In genomic region chr6:713351-713750, GRCh38 we compare ENCODE assay signal across 23 cellular contexts.
"Had no signal": no experiment of that assay in that cellular context is flagged by ENCODE, and none has a peak within 500 bp of the region (broad histone marks: within the 10 kb centered on the region; RNA-seq: fewer than 3 reads in every experiment).

No MANE protein-coding gene starts in this region.

- ATAC-seq: activated CD4-positive, alpha-beta T cell treated with anti-CD3 and anti-CD28 coated beads for 36 hours; effector memory CD8-positive, alpha-beta T cell; esophagus mucosa; left lobe of liver; lower lobe of right lung; mucosa of descending colon had no signal

- H3K27me3 Mint-ChIP-seq: activated naive CD8-positive, alpha-beta T cell treated with anti-CD3 and anti-CD28 coated beads, Interleukin-2, amount 10 ng/mL, durations not matched to agents 7 days and 5 days; effector memory CD8-positive, alpha-beta T cell had no signal

- H3K27ac Mint-ChIP-seq: activated CD4-positive, alpha-beta memory T cell treated with anti-CD3 and anti-CD28 coated beads for 36 hours; activated CD4-positive, alpha-beta T cell treated with anti-CD3 and anti-CD28 coated beads for 36 hours; activated naive CD4-positive, alpha-beta T cell treated with anti-CD3 and anti-CD28 coated beads for 36 hours; activated naive CD8-positive, alpha-beta T cell treated with anti-CD3 and anti-CD28 coated beads, Interleukin-2, amount 10 ng/mL, durations not matched to agents 7 days and 5 days; neural progenitor cell had no signal

- H3K9me3 Mint-ChIP-seq: activated CD4-positive, alpha-beta memory T cell treated with anti-CD3 and anti-CD28 coated beads for 36 hours; activated naive CD4-positive, alpha-beta T cell treated with anti-CD3 and anti-CD28 coated beads for 36 hours; activated naive CD8-positive, alpha-beta T cell treated with anti-CD3 and anti-CD28 coated beads, Interleukin-2, amount 10 ng/mL, durations not matched to agents 7 days and 5 days; effector memory CD8-positive, alpha-beta T cell; neural progenitor cell had no signal

- DNase-seq: activated CD4-positive, alpha-beta memory T cell treated with anti-CD3 and anti-CD28 coated beads for 36 hours; activated CD4-positive, alpha-beta T cell treated with anti-CD3 and anti-CD28 coated beads for 36 hours; activated effector memory CD4-positive, alpha-beta T cell treated with Interleukin-2 at 50 U/mL for 16 hours; activated naive CD4-positive, alpha-beta T cell treated with anti-CD3 and anti-CD28 coated beads for 36 hours; activated naive CD8-positive, alpha-beta T cell treated with anti-CD3 and anti-CD28 coated beads, Interleukin-2, amount 10 ng/mL, durations not matched to agents 7 days and 5 days; activated T-cell treated with anti-CD3 and anti-CD28 coated beads, Interleukin-2, amount 50 U/mL, for 48 hours; amniotic stem cell; colonic mucosa; dorsolateral prefrontal cortex; effector memory CD8-positive, alpha-beta T cell; kidney; lower lobe of right lung; mesendoderm; mucosa of descending colon; retina; spleen; stimulated activated CD4-positive, alpha-beta T cell treated with anti-CD3 and anti-CD28 coated beads, Interleukin-4, amount 100 ng/mL, for 1 hour; stimulated activated naive CD4-positive, alpha-beta T cell treated with Interleukin-2 at 50 U/mL for 16 hours; SW 1271; T-helper 9 cell had no signal

- H3K36me3 Mint-ChIP-seq: activated CD4-positive, alpha-beta memory T cell treated with anti-CD3 and anti-CD28 coated beads for 36 hours; activated naive CD8-positive, alpha-beta T cell treated with anti-CD3 and anti-CD28 coated beads, Interleukin-2, amount 10 ng/mL, durations not matched to agents 7 days and 5 days; neural progenitor cell had no signal

- H3K4me3 Mint-ChIP-seq: activated CD4-positive, alpha-beta memory T cell treated with anti-CD3 and anti-CD28 coated beads for 36 hours; activated CD4-positive, alpha-beta T cell treated with anti-CD3 and anti-CD28 coated beads for 36 hours; activated naive CD4-positive, alpha-beta T cell treated with anti-CD3 and anti-CD28 coated beads for 36 hours; activated naive CD8-positive, alpha-beta T cell treated with anti-CD3 and anti-CD28 coated beads, Interleukin-2, amount 10 ng/mL, durations not matched to agents 7 days and 5 days; effector memory CD8-positive, alpha-beta T cell had no signal
